Comparison of ENCODE assay signal across 31 cellular contexts in the genomic region with DNA sequence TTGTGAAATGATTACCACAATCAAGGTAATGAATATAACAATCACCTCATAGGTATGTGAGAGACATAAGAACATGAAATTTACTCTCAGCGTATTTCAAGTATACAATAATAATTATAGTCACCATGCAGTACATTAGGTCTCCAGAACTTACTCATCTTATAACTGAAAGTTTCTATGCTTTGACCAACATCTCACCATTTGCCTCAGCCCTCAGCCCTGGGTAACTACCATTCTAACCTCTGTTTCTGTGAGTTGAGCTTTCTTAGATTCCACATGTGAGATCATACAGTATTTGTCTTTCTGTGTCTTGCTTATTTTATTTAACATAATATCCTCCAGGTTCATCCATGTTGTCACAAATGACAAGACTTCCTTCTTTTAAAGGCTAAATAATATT.
"Had no signal": no experiment of that assay in that cellular context is flagged by ENCODE, and none has a peak within 500 bp of the region (broad histone marks: within the 10 kb centered on the region; RNA-seq: fewer than 3 reads in every experiment).

No MANE protein-coding gene starts in this region.

- H3K27ac ChIP-seq: ascending aorta, brain microvascular endothelial cell, coronary artery, dorsolateral prefrontal cortex, WERI-Rb-1 had no signal

- H3K27me3 Mint-ChIP-seq: activated B cell treated with CpG ODN at 0.5 μM for 24 hours; activated CD4-positive, alpha-beta memory T cell treated with anti-CD3 and anti-CD28 coated beads, Interleukin-2, amount 10 ng/mL, durations not matched to agents 7 days and 5 days; activated CD4-positive, alpha-beta T cell treated with anti-CD3 and anti-CD28 coated beads, Interleukin-2, amount 10 ng/mL, durations not matched to agents 24 days and 14 days; activated naive CD4-positive, alpha-beta T cell treated with anti-CD3 and anti-CD28 coated beads, Interleukin-2, amount 50 U/mL, for 24 hours; activated naive CD8-positive, alpha-beta T cell treated with anti-CD3 and anti-CD28 coated beads, Interleukin-2, amount 10 ng/mL, durations not matched to agents 7 days and 5 days; activated T-cell treated with anti-CD3 and anti-CD28 coated beads, Interleukin-2, amount 50 U/mL, for 24 hours; central memory CD8-positive, alpha-beta T cell; dendritic cell treated with granulocyte-macrophage colony-stimulating factor and Interleukin-4, amounts not matched to agents 40 ng/mL and 50 ng/mL, for 4 days; T-helper 17 cell had no signal

- H3K4me1 ChIP-seq: ascending aorta had no signal

- H3K4me3 Mint-ChIP-seq: activated B cell treated with CpG ODN at 0.5 μM for 24 hours; activated CD4-positive, alpha-beta memory T cell treated with anti-CD3 and anti-CD28 coated beads, Interleukin-2, amount 10 ng/mL, durations not matched to agents 7 days and 5 days; activated CD4-positive, alpha-beta T cell treated with anti-CD3 and anti-CD28 coated beads, Interleukin-2, amount 10 ng/mL, durations not matched to agents 24 days and 14 days; activated naive CD4-positive, alpha-beta T cell treated with anti-CD3 and anti-CD28 coated beads, Interleukin-2, amount 50 U/mL, for 24 hours; activated naive CD8-positive, alpha-beta T cell treated with anti-CD3 and anti-CD28 coated beads, Interleukin-2, amount 10 ng/mL, durations not matched to agents 7 days and 5 days; activated T-cell treated with anti-CD3 and anti-CD28 coated beads, Interleukin-2, amount 50 U/mL, for 24 hours; activated T-helper 1 cell treated with anti-CD3 and anti-CD28 coated beads, Interleukin-12 subunit alpha, Interleukin-12 subunit beta, Interleukin-2, Interleukin-4 antibody, amounts not matched to agents 30 ng/mL and 10 ng/mL and 1 ng/mL, durations not matched to agents 14 hours and 24 hours and 36 hours; central memory CD8-positive, alpha-beta T cell; dendritic cell treated with granulocyte-macrophage colony-stimulating factor and Interleukin-4, amounts not matched to agents 40 ng/mL and 50 ng/mL, for 4 days; endodermal cell; T-helper 17 cell; T-helper 2 cell treated with Interferon-gamma antibody and Interleukin-4, amounts not matched to agents 5 μg/mL and 100 μg/mL, for 36 hours had no signal

- H3K9me3 ChIP-seq: ascending aorta had no signal

- H3K27ac Mint-ChIP-seq: activated B cell treated with CpG ODN at 0.5 μM for 24 hours; activated CD4-positive, alpha-beta memory T cell treated with anti-CD3 and anti-CD28 coated beads, Interleukin-2, amount 10 ng/mL, durations not matched to agents 7 days and 5 days; activated CD4-positive, alpha-beta T cell treated with anti-CD3 and anti-CD28 coated beads, Interleukin-2, amount 10 ng/mL, durations not matched to agents 24 days and 14 days; activated naive CD4-positive, alpha-beta T cell treated with anti-CD3 and anti-CD28 coated beads, Interleukin-2, amount 50 U/mL, for 24 hours; activated naive CD8-positive, alpha-beta T cell treated with anti-CD3 and anti-CD28 coated beads, Interleukin-2, amount 10 ng/mL, durations not matched to agents 7 days and 5 days; activated T-cell treated with anti-CD3 and anti-CD28 coated beads, Interleukin-2, amount 50 U/mL, for 24 hours; activated T-helper 1 cell treated with anti-CD3 and anti-CD28 coated beads, Interleukin-12 subunit alpha, Interleukin-12 subunit beta, Interleukin-2, Interleukin-4 antibody, amounts not matched to agents 30 ng/mL and 10 ng/mL and 1 ng/mL, durations not matched to agents 14 hours and 24 hours and 36 hours; dendritic cell treated with granulocyte-macrophage colony-stimulating factor and Interleukin-4, amounts not matched to agents 40 ng/mL and 50 ng/mL, for 4 days; endodermal cell; T-helper 17 cell; T-helper 2 cell treated with Interferon-gamma antibody and Interleukin-4, amounts not matched to agents 5 μg/mL and 100 μg/mL, for 36 hours had no signal

- H3K9me3 Mint-ChIP-seq: activated B cell treated with CpG ODN at 0.5 μM for 24 hours; activated CD4-positive, alpha-beta memory T cell treated with anti-CD3 and anti-CD28 coated beads, Interleukin-2, amount 10 ng/mL, durations not matched to agents 7 days and 5 days; activated CD4-positive, alpha-beta T cell treated with anti-CD3 and anti-CD28 coated beads, Interleukin-2, amount 10 ng/mL, durations not matched to agents 24 days and 14 days; activated naive CD4-positive, alpha-beta T cell treated with anti-CD3 and anti-CD28 coated beads, Interleukin-2, amount 50 U/mL, for 24 hours; activated naive CD8-positive, alpha-beta T cell treated with anti-CD3 and anti-CD28 coated beads, Interleukin-2, amount 10 ng/mL, durations not matched to agents 7 days and 5 days; activated T-cell treated with anti-CD3 and anti-CD28 coated beads, Interleukin-2, amount 50 U/mL, for 24 hours; activated T-helper 1 cell treated with anti-CD3 and anti-CD28 coated beads, Interleukin-12 subunit alpha, Interleukin-12 subunit beta, Interleukin-2, Interleukin-4 antibody, amounts not matched to agents 30 ng/mL and 10 ng/mL and 1 ng/mL, durations not matched to agents 14 hours and 24 hours and 36 hours; central memory CD8-positive, alpha-beta T cell; dendritic cell treated with granulocyte-macrophage colony-stimulating factor and Interleukin-4, amounts not matched to agents 40 ng/mL and 50 ng/mL, for 4 days; endodermal cell; T-helper 2 cell treated with Interferon-gamma antibody and Interleukin-4, amounts not matched to agents 5 μg/mL and 100 μg/mL, for 36 hours had no signal

- H3K27me3 ChIP-seq: ascending aorta, brain microvascular endothelial cell, dorsolateral prefrontal cortex had no signal

- H3K36me3 ChIP-seq: brain microvascular endothelial cell had no signal

- FAIRE-seq: bronchial epithelial cell, frontal cortex had no signal

- DNase-seq: activated B cell treated with CpG ODN at 0.5 μM for 24 hours; activated CD4-positive, alpha-beta memory T cell treated with anti-CD3 and anti-CD28 coated beads, Interleukin-2, amount 10 ng/mL, durations not matched to agents 7 days and 5 days; activated CD4-positive, alpha-beta T cell treated with anti-CD3 and anti-CD28 coated beads, Interleukin-2, amount 10 ng/mL, durations not matched to agents 24 days and 14 days; activated CD8-positive, alpha-beta memory T cell treated with anti-CD3 and anti-CD28 coated beads, Interleukin-2, amount 50 U/mL, for 48 hours; activated effector memory CD4-positive, alpha-beta T cell treated with Interleukin-2 at 50 U/mL for 16 hours; activated gamma-delta T cell treated with Interleukin-2 at 50 U/mL for 16 hours; activated naive CD4-positive, alpha-beta T cell treated with Interleukin-2 at 50 U/mL for 16 hours; activated naive CD8-positive, alpha-beta T cell treated with anti-CD3 and anti-CD28 coated beads, Interleukin-2, amount 10 ng/mL, durations not matched to agents 7 days and 5 days; activated T-cell treated with anti-CD3 and anti-CD28 coated beads for 4 hours; activated T-cell treated with anti-CD3 and anti-CD28 coated beads, Interleukin-2, amount 50 U/mL, for 24 hours; brain microvascular endothelial cell; dorsolateral prefrontal cortex; effector memory CD4-positive, alpha-beta T cell; endodermal cell; foreskin fibroblast; head of caudate nucleus; T-helper 1 cell; T-helper 17 cell; T1000; WERI-Rb-1 had no signal

- ATAC-seq: activated CD4-positive, CD25-positive, alpha-beta regulatory T cell treated with anti-CD3 and anti-CD28 coated beads, Interleukin-2, amount 50 U/mL, for 24 hours; esophagus mucosa; T-helper 17 cell had no signal

- H3K4me1 Mint-ChIP-seq: activated B cell treated with CpG ODN at 0.5 μM for 24 hours; activated CD4-positive, alpha-beta memory T cell treated with anti-CD3 and anti-CD28 coated beads, Interleukin-2, amount 10 ng/mL, durations not matched to agents 7 days and 5 days; activated CD4-positive, alpha-beta T cell treated with anti-CD3 and anti-CD28 coated beads, Interleukin-2, amount 10 ng/mL, durations not matched to agents 24 days and 14 days; activated naive CD4-positive, alpha-beta T cell treated with anti-CD3 and anti-CD28 coated beads, Interleukin-2, amount 50 U/mL, for 24 hours; activated naive CD8-positive, alpha-beta T cell treated with anti-CD3 and anti-CD28 coated beads, Interleukin-2, amount 10 ng/mL, durations not matched to agents 7 days and 5 days; central memory CD8-positive, alpha-beta T cell; endodermal cell had no signal

- H3K4me3 ChIP-seq: ascending aorta, coronary artery, dorsolateral prefrontal cortex had no signal
